Comparison of ENCODE assay signal across 26 cellular contexts in genomic region chr4:52350926-52351325, GRCh38.
"Had no signal": no experiment of that assay in that cellular context is flagged by ENCODE, and none has a peak within 500 bp of the region (broad histone marks: within the 10 kb centered on the region; RNA-seq: fewer than 3 reads in every experiment).

No MANE protein-coding gene starts in this region.

- H3K4me1 ChIP-seq: colonic mucosa, esophagus muscularis mucosa, esophagus squamous epithelium, foreskin keratinocyte, gastrocnemius medialis, gastroesophageal sphincter, heart left ventricle, heart right ventricle had no signal

- FAIRE-seq: colon, endometrium, endothelial cell of umbilical vein, frontal cortex had no signal

- H3K27ac ChIP-seq: colonic mucosa, coronary artery, dorsolateral prefrontal cortex, epithelial cell of prostate, esophagus muscularis mucosa, esophagus squamous epithelium, foreskin keratinocyte, gastrocnemius medialis, gastroesophageal sphincter, heart left ventricle, heart right ventricle had no signal

- H3K4me3 ChIP-seq: colonic mucosa, coronary artery, dorsolateral prefrontal cortex, esophagus muscularis mucosa, esophagus squamous epithelium, gastrocnemius medialis, gastroesophageal sphincter, heart left ventricle, heart right ventricle had no signal

- H3K9me3 ChIP-seq: colonic mucosa, esophagus muscularis mucosa, esophagus squamous epithelium, gastrocnemius medialis, heart left ventricle had no signal

- H3K36me3 ChIP-seq: colonic mucosa, esophagus muscularis mucosa, esophagus squamous epithelium, gastrocnemius medialis, gastroesophageal sphincter, heart left ventricle, heart right ventricle had no signal

- H3K27me3 ChIP-seq: colonic mucosa, esophagus muscularis mucosa, esophagus squamous epithelium, foreskin keratinocyte, gastrocnemius medialis, gastroesophageal sphincter, heart left ventricle, heart right ventricle had no signal

- DNase-seq: colonic mucosa; cortex of kidney; dermis blood vessel endothelial cell; dorsolateral prefrontal cortex; effector CD4-positive, alpha-beta T cell; effector CD8-positive, alpha-beta T cell; effector memory CD4-positive, alpha-beta T cell; effector memory CD8-positive, alpha-beta T cell; endodermal cell; esophagus squamous epithelium; foreskin fibroblast; foreskin keratinocyte; foreskin melanocyte; gastrocnemius medialis; glutamatergic neuron; head of caudate nucleus; heart left ventricle; heart right ventricle had no signal
